Comparison of ENCODE assay signal across 15 cellular contexts in the genomic region with DNA sequence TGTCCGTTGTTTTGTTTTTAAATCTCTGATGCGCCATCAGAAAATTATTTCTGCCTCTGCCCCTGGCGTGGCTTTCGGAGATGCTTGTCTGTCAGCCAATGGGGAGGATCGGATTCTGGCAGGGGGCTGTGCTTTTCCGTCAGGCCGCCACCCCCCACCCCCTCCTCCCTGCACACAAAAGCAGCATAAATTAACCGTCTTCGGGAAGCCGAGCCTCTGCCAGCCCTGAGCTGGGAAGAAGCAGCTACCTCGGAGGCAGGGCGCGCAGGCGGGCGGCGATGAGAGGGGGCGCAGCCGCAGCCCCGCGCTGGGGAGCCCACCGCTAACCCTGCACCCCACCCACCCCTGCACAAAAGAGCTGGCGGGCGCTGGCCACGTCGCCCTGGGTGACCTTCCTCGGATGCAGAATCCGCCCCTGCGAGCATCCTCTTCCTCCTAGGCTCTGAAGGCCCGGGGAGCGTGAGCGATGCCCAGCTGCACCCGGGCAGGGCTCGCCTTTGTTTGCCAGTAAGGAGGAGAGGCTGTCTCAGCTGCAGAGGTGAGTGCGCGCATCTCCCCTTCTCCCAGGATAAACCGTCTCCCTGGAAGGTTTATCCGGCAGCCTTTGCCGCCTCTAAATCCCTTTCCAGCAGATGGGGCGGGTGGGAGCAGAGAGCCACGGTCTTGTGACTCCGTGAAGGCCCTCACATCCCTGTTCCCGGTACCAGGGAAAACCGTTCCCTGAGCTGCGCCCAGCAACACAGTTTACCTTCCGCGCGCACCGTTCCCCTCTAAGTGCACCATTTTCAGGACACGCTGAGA. TPM values are rescaled to one million over a fixed set of nuclear protein-coding genes. Genes with fewer than 3 reads are reported as not detected.
DNase-seq lines count a peak whose midpoint lies in the region; ATAC-seq, FAIRE-seq and TF ChIP-seq lines count a peak whose summit lies in the region.
"Had no signal": no experiment of that assay in that cellular context is flagged by ENCODE, and none has a peak within 500 bp of the region (broad histone marks: within the 10 kb centered on the region; RNA-seq: fewer than 3 reads in every experiment).

A gene with protein sequence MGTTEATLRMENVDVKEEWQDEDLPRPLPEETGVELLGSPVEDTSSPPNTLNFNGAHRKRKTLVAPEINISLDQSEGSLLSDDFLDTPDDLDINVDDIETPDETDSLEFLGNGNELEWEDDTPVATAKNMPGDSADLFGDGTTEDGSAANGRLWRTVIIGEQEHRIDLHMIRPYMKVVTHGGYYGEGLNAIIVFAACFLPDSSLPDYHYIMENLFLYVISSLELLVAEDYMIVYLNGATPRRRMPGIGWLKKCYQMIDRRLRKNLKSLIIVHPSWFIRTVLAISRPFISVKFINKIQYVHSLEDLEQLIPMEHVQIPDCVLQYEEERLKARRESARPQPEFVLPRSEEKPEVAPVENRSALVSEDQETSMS (plus strand): TSS at position 215 of the 801 bp plus-strand sequence. CDS start 5,083 bp downstream, outside the sequence.

- H3K4me1 Mint-ChIP-seq in mesothelial cell of epicardium: peaks cover 7% of the 10 kb centered on the region

- H3K27ac ChIP-seq in A549: no peak within 1 kb of the TSS
- H3K27ac ChIP-seq: HL-60, upper lobe of right lung had no signal

- CTCF ChIA-PET in A549 (lab: Yijun Ruan, JAX): interaction anchor here (0.8 to 1.0 kb wide), 2 partner anchors 13 to 59 kb away, joined by 3 read pairs; no protein-coding TSS in a partner anchor

- H3K36me3 Mint-ChIP-seq in mesothelial cell of epicardium: no peaks in the 10 kb centered on the region
- H3K36me3 Mint-ChIP-seq: activated naive CD8-positive, alpha-beta T cell had no signal

- no peak for FAIRE-seq in A549 (lab: Jason Lieb, UNC)
- FAIRE-seq: GM12892 had no signal

- no peak for TF ChIP-seq RAD21 in A549 (conservative IDR thresholded peaks at IDR 0.05 in 1 of 2, IDR thresholded peaks at IDR 0.05 in 1 of 2)

- H3K9me3 Mint-ChIP-seq in mesothelial cell of epicardium: no peaks in the 10 kb centered on the region

- H3K27me3 ChIP-seq in iPS-15b (ENCODE audit: control insufficient read depth, insufficient read depth, low read length): no peaks in the 10 kb centered on the region

- H3K4me3 Mint-ChIP-seq in mesothelial cell of epicardium: no peak within 1 kb of the TSS
- H3K4me3 Mint-ChIP-seq: activated naive CD8-positive, alpha-beta T cell had no signal

- 26% methylated on average over 12 of the region's 49 CpGs for WGBS in A549 (ENCODE audit: missing lambda C conversion rate)

- H3K27me3 Mint-ChIP-seq in mesothelial cell of epicardium (ENCODE audit: low read depth): peaks cover 60% of the 10 kb centered on the region

- ATAC-seq in A549 (peak in 1 of 2 experiments; percentile 61; a peak in 3 of 6 replicates), GM21529 (IDR thresholded peaks at IDR 0.05; ENCODE audit: unreplicated experiment) (no peak)
- ATAC-seq: upper lobe of right lung had no signal

- no peaks in the 10 kb centered on the region for H3K9me3 ChIP-seq in A549
- H3K9me3 ChIP-seq in iPS-15b (ENCODE audit: control insufficient read depth, insufficient read depth, low read length): no peaks in the 10 kb centered on the region
- H3K9me3 ChIP-seq: upper lobe of right lung had no signal

- H3K9ac ChIP-seq in iPS-15b (ENCODE audit: low read depth, low read length): peak within 1 kb of the TSS; percentile 81

- H3K4me1 ChIP-seq in A549 (no peaks in the 10 kb centered on the region), iPS-15b (ENCODE audit: control insufficient read depth, insufficient read depth, low read length) (no peaks in the 10 kb centered on the region)
- H3K4me1 ChIP-seq: upper lobe of right lung had no signal

- no peak within 1 kb of the TSS; the same call in 2 of the 3 replicates for H3K4me3 ChIP-seq in A549
- peak within 1 kb of the TSS; percentile 92 for H3K4me3 ChIP-seq in iPS-15b (ENCODE audit: low read depth, low read length)
- H3K4me3 ChIP-seq: lung, upper lobe of right lung had no signal

- peaks cover 7% of the 10 kb centered on the region for H3K36me3 ChIP-seq in iPS-15b (ENCODE audit: control insufficient read depth, insufficient read depth, low read length)
- H3K36me3 ChIP-seq: upper lobe of right lung had no signal

- no peak for TF ChIP-seq POLR2A in A549 (IDR thresholded peaks at IDR 0.05; ENCODE audit: low read length)

- H3K4me2 ChIP-seq in A549: peak within 1 kb of the TSS; percentile 49

- POLR2A ChIA-PET in A549 (lab: Yijun Ruan, JAX): no interaction called here

- no peak for TF ChIP-seq CTCF in A549 (IDR thresholded peaks at IDR 0.05)
- no peak for TF ChIP-seq CTCF in mesothelial cell of epicardium (IDR thresholded peaks at IDR 0.05; ENCODE audit: unreplicated experiment)

- DNase-seq in A549 (ENCODE audit: low read depth in 1 of 2, low spot score in 1 of 2) (no peak), NCI-H1092 treated with DMSO at 0.1 percent for 48 hours (lab: John Stamatoyannopoulos, UW) (peak; percentile 85), NCI-H82 (lab: John Stamatoyannopoulos, UW) (peak; percentile 92), T-helper 2 cell (no peak), mesothelial cell of epicardium (ENCODE audit: low spot score in 2 of 2, unreplicated experiment in 2 of 2) (no peak), foreskin melanocyte (no peak)
- DNase-seq: stimulated activated CD4-positive, alpha-beta T cell treated with anti-CD3 and anti-CD28 coated beads, Interleukin-1b, Interleukin-23, amount 100 ng/mL, for 48 hours; upper lobe of right lung had no signal

- no peak within 1 kb of the TSS for H3K27ac Mint-ChIP-seq in mesothelial cell of epicardium
- H3K27ac Mint-ChIP-seq: activated naive CD8-positive, alpha-beta T cell had no signal

- no peak for TF ChIP-seq EP300 in A549 (IDR thresholded peaks at IDR 0.05)

TF ChIP-seq in A549, 52 proteins besides CTCF, POLR2A, EP300 and RAD21:
- no peak for TF ChIP-seq HEYL (CRISPR knock-in tag; IDR thresholded peaks at IDR 0.05)
- no peak for TF ChIP-seq CHD4 (IDR thresholded peaks at IDR 0.05; ENCODE audit: borderline replicate concordance)
- no peak for TF ChIP-seq HOXB5 (CRISPR knock-in tag; IDR thresholded peaks at IDR 0.05)
- no peak for TF ChIP-seq ZC3H11A (IDR thresholded peaks at IDR 0.05)
- no peak for TF ChIP-seq ESRRA (IDR thresholded peaks at IDR 0.05; ENCODE audit: borderline replicate concordance, low read length)
- no peak for TF ChIP-seq POLR2AphosphoS2 (conservative IDR thresholded peaks at IDR 0.05; ENCODE audit: low read length)
- TF ChIP-seq, protein P1, sequence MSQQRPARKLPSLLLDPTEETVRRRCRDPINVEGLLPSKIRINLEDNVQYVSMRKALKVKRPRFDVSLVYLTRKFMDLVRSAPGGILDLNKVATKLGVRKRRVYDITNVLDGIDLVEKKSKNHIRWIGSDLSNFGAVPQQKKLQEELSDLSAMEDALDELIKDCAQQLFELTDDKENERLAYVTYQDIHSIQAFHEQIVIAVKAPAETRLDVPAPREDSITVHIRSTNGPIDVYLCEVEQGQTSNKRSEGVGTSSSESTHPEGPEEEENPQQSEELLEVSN (IDR thresholded peaks at IDR 0.05; ENCODE audit: borderline replicate concordance, low read depth): no peak
- TF ChIP-seq, protein P2, sequence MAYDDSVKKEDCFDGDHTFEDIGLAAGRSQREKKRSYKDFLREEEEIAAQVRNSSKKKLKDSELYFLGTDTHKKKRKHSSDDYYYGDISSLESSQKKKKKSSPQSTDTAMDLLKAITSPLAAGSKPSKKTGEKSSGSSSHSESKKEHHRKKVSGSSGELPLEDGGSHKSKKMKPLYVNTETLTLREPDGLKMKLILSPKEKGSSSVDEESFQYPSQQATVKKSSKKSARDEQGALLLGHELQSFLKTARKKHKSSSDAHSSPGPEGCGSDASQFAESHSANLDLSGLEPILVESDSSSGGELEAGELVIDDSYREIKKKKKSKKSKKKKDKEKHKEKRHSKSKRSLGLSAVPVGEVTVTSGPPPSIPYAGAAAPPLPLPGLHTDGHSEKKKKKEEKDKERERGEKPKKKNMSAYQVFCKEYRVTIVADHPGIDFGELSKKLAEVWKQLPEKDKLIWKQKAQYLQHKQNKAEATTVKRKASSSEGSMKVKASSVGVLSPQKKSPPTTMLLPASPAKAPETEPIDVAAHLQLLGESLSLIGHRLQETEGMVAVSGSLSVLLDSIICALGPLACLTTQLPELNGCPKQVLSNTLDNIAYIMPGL (CRISPR knock-in tag; IDR thresholded peaks at IDR 0.05; ENCODE audit: borderline replicate concordance): no peak
- no peak for TF ChIP-seq RNF2 (IDR thresholded peaks at IDR 0.05; ENCODE audit: borderline replicate concordance, low read depth)
TF ChIP-seq in A549: peak in this region for 0.

RNA-seq across cellular contexts. Expression of the gene that starts here (rescaled TPM):
- polyA plus RNA-seq in A549 (2011; rRNA removed) (0.04 and 0.06 TPM in 2 replicates), A549 (2017; fragmentation: RNase III; extraction: RNeasy Plus Mini Kit Qiagen cat#74134 plus additional on column Dnase treatment) (0.03 to 0.24 TPM in 2 of 3 replicates, not detected in the other)
- polyA plus RNA-seq in A549 (2012; cell fraction: cytosol; rRNA removed): 0.08 and 0.12 TPM in 2 replicates
- 0.05 TPM in 1 of 2 replicates, not detected in the other for polyA plus RNA-seq in A549 (2012; cell fraction: nucleus; rRNA removed)
- polyA minus RNA-seq in A549 (2011; rRNA and poly(A)+ RNA removed): 0.04 and 0.29 TPM in 2 replicates
- 0.18 TPM in 1 of 3 replicates, not detected in the others for total RNA-seq in mesothelial cell of epicardium
- total RNA-seq: epithelial cell of proximal tubule, upper lobe of right lung had no signal

Comparison
In these comparisons a context has a peak if more than half of its experiments do, and no peak if none do; other contexts are left out.
1. DNase-seq: peak in NCI-H1092 treated with DMSO at 0.1 percent for 48 hours (single experiment) and NCI-H82 (single experiment); none in A549 (0 of 2), T-helper 2 cell (0 of 5), mesothelial cell of epicardium (0 of 2) and foreskin melanocyte (single experiment).